ENCODE assay signal across 2 cellular contexts in the genomic region with DNA sequence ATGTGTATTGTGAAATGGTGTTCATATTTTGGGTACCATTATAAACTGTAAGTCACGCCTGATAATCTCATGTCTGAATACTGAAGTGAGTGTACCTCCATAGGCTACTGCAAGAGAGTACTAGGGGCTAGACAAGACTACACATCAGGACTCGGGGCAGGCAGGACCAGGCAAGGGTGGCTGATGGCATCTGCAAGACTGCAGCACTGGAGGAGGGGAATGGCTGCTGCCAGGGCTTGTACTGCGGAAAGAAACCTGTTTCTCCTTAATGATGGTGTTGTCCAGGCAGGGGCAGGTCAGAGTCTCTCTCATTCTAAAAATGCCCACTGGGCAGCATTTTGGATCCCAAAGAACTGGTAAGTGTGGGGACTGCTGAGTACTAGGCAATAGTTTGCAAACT.
TF ChIP-seq lines count a peak whose summit lies in the region.

No MANE protein-coding gene starts in this region.

TF ChIP-seq in SK-N-SH, 30 proteins besides CTCF, POLR2A, EP300 and RAD21 (continued from another document):
- TF ChIP-seq, protein P1, sequence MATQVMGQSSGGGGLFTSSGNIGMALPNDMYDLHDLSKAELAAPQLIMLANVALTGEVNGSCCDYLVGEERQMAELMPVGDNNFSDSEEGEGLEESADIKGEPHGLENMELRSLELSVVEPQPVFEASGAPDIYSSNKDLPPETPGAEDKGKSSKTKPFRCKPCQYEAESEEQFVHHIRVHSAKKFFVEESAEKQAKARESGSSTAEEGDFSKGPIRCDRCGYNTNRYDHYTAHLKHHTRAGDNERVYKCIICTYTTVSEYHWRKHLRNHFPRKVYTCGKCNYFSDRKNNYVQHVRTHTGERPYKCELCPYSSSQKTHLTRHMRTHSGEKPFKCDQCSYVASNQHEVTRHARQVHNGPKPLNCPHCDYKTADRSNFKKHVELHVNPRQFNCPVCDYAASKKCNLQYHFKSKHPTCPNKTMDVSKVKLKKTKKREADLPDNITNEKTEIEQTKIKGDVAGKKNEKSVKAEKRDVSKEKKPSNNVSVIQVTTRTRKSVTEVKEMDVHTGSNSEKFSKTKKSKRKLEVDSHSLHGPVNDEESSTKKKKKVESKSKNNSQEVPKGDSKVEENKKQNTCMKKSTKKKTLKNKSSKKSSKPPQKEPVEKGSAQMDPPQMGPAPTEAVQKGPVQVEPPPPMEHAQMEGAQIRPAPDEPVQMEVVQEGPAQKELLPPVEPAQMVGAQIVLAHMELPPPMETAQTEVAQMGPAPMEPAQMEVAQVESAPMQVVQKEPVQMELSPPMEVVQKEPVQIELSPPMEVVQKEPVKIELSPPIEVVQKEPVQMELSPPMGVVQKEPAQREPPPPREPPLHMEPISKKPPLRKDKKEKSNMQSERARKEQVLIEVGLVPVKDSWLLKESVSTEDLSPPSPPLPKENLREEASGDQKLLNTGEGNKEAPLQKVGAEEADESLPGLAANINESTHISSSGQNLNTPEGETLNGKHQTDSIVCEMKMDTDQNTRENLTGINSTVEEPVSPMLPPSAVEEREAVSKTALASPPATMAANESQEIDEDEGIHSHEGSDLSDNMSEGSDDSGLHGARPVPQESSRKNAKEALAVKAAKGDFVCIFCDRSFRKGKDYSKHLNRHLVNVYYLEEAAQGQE (IDR thresholded peaks at IDR 0.05; ENCODE audit: low read depth, low read length), result no peak
- no peak for TF ChIP-seq RXRA (IDR thresholded peaks at IDR 0.05; ENCODE audit: borderline replicate concordance, low read depth)

TF ChIP-seq in SK-N-SH treated with all-trans-retinoic acid at 6 μM for 48 hours, 23 proteins besides CTCF, POLR2A, EP300 and RAD21 (continued from another document):
- TF ChIP-seq, protein P2, sequence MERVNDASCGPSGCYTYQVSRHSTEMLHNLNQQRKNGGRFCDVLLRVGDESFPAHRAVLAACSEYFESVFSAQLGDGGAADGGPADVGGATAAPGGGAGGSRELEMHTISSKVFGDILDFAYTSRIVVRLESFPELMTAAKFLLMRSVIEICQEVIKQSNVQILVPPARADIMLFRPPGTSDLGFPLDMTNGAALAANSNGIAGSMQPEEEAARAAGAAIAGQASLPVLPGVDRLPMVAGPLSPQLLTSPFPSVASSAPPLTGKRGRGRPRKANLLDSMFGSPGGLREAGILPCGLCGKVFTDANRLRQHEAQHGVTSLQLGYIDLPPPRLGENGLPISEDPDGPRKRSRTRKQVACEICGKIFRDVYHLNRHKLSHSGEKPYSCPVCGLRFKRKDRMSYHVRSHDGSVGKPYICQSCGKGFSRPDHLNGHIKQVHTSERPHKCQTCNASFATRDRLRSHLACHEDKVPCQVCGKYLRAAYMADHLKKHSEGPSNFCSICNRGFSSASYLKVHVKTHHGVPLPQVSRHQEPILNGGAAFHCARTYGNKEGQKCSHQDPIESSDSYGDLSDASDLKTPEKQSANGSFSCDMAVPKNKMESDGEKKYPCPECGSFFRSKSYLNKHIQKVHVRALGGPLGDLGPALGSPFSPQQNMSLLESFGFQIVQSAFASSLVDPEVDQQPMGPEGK (CRISPR knock-in tag; IDR thresholded peaks at IDR 0.05; ENCODE audit: borderline replicate concordance), result no peak
- TF ChIP-seq ZFP30 (CRISPR knock-in tag; IDR thresholded peaks at IDR 0.05), result no peak
- TF ChIP-seq, protein P3, sequence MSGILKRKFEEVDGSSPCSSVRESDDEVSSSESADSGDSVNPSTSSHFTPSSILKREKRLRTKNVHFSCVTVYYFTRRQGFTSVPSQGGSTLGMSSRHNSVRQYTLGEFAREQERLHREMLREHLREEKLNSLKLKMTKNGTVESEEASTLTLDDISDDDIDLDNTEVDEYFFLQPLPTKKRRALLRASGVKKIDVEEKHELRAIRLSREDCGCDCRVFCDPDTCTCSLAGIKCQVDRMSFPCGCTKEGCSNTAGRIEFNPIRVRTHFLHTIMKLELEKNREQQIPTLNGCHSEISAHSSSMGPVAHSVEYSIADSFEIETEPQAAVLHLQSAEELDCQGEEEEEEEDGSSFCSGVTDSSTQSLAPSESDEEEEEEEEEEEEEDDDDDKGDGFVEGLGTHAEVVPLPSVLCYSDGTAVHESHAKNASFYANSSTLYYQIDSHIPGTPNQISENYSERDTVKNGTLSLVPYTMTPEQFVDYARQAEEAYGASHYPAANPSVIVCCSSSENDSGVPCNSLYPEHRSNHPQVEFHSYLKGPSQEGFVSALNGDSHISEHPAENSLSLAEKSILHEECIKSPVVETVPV (CRISPR knock-in tag; IDR thresholded peaks at IDR 0.05), result no peak
- no peak for TF ChIP-seq GLIS3 (CRISPR knock-in tag; IDR thresholded peaks at IDR 0.05)
